Comparison of ENCODE assay signal across 1 cellular context in the genomic region with DNA sequence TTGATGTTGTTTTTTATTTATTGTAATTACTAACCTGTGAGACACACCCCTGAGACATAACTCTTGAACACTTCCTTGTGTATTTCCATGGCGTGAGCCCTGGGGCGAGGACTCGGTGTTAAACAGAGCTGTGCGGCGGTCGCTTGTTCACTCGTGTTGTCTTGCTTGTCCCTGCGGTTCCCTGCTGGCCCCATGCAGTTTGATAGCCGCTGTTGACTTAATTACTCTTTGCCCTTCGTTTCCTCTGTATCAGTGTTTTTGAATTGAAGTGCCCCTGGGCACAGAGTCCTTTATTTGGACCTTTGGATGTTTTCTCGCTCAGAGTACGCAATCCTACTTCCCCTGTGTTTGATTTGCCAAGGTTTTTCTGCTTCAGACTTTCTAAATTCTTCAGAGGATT.
A peak's percentile ranks its signal among the peaks of the same experiment; 100 is the strongest.
TF ChIP-seq lines count a peak whose summit lies in the region.

No MANE protein-coding gene starts in this region.

TF ChIP-seq in HepG2, 621 proteins besides CTCF, POLR2A, EP300 and RAD21 (continued from another document):
- TF ChIP-seq ZNF280D (CRISPR knock-in tag; IDR thresholded peaks at IDR 0.05) (peak; percentile 60; the same call in 1 of the 2 replicates), GFI1 (CRISPR knock-in tag; IDR thresholded peaks at IDR 0.05; ENCODE audit: borderline replicate concordance) (peak; percentile 56), RORA (CRISPR knock-in tag; IDR thresholded peaks at IDR 0.05) (no peak), RCOR2 (CRISPR knock-in tag; IDR thresholded peaks at IDR 0.05) (peak; percentile 46; the same call in 1 of the 2 replicates), ZNF672 (CRISPR knock-in tag; IDR thresholded peaks at IDR 0.05) (no peak), SOX6 (IDR thresholded peaks at IDR 0.05) (no peak), SOX6 (CRISPR knock-in tag; IDR thresholded peaks at IDR 0.05) (peak; percentile 34; the same call in 1 of the 2 replicates), SIN3A (IDR thresholded peaks at IDR 0.05; ENCODE audit: borderline replicate concordance, low read depth, low read length) (no peak), ZZZ3 (CRISPR knock-in tag; IDR thresholded peaks at IDR 0.05; ENCODE audit: borderline replicate concordance) (no peak), HMG20A (CRISPR knock-in tag; IDR thresholded peaks at IDR 0.05; ENCODE audit: borderline replicate concordance) (no peak), ZNF451 (CRISPR knock-in tag; IDR thresholded peaks at IDR 0.05) (no peak), PITX1 (CRISPR knock-in tag; IDR thresholded peaks at IDR 0.05) (peak; percentile 46; the same call in 1 of the 2 replicates), ZNF232 (CRISPR knock-in tag; IDR thresholded peaks at IDR 0.05; ENCODE audit: borderline replicate concordance) (0 out of 2 replicates have a peak, but pooled peaks have one; percentile 24), RXRB (CRISPR knock-in tag; IDR thresholded peaks at IDR 0.05; ENCODE audit: borderline replicate concordance) (peak; percentile 10; the same call in 1 of the 2 replicates), SMAD3 (CRISPR knock-in tag; IDR thresholded peaks at IDR 0.05) (0 out of 2 replicates have a peak, but pooled peaks have one; percentile 10), ZNF143 (CRISPR knock-in tag; IDR thresholded peaks at IDR 0.05) (no peak), PHF21A (CRISPR knock-in tag; IDR thresholded peaks at IDR 0.05) (0 out of 2 replicates have a peak, but pooled peaks have one; percentile 20), POGZ (CRISPR knock-in tag; IDR thresholded peaks at IDR 0.05) (peak; percentile 44; the same call in 1 of the 2 replicates), MED1 (CRISPR knock-in tag; IDR thresholded peaks at IDR 0.05) (peak; percentile 37; the same call in 1 of the 2 replicates), ZNF33B (CRISPR knock-in tag; IDR thresholded peaks at IDR 0.05) (no peak), HDAC2 (CRISPR knock-in tag; IDR thresholded peaks at IDR 0.05) (peak; percentile 31; the same call in 1 of the 2 replicates), GABPA (IDR thresholded peaks at IDR 0.05; ENCODE audit: low read depth, low read length) (no peak), GABPA (CRISPR knock-in tag; IDR thresholded peaks at IDR 0.05; ENCODE audit: low read depth) (0 out of 2 replicates have a peak, but pooled peaks have one; percentile 16), XRCC5 (optimal IDR thresholded peaks at IDR 0.05; ENCODE audit: low read length) (peak; percentile 29), SRSF1 (optimal IDR thresholded peaks at IDR 0.05; ENCODE audit: low read depth, low read length) (no peak), CEBPB (IDR thresholded peaks at IDR 0.05; ENCODE audit: borderline replicate concordance, low read depth, low read length) (peak; percentile 29; the same call in 1 of the 2 replicates), TARDBP (CRISPR knock-in tag; IDR thresholded peaks at IDR 0.05) (peak; percentile 33; the same call in 1 of the 2 replicates), FOXA1 (IDR thresholded peaks at IDR 0.05) (no peak), FOXA1 (CRISPR knock-in tag; IDR thresholded peaks at IDR 0.05) (peak; percentile 72), FOXJ3 (CRISPR knock-in tag; IDR thresholded peaks at IDR 0.05; ENCODE audit: borderline replicate concordance) (peak; percentile 29; the same call in 1 of the 2 replicates), CREB3 (CRISPR knock-in tag; IDR thresholded peaks at IDR 0.05) (no peak), NCOR1 (IDR thresholded peaks at IDR 0.05; ENCODE audit: borderline replicate concordance, low read length) (peak; percentile 71), ZNF615 (CRISPR knock-in tag; IDR thresholded peaks at IDR 0.05; ENCODE audit: borderline replicate concordance) (no peak), ZSCAN25 (CRISPR knock-in tag; IDR thresholded peaks at IDR 0.05) (no peak), HOXA3 (CRISPR knock-in tag; IDR thresholded peaks at IDR 0.05) (peak; percentile 43; the same call in 1 of the 2 replicates), ISL2 (CRISPR knock-in tag; IDR thresholded peaks at IDR 0.05) (0 out of 2 replicates have a peak, but pooled peaks have one; percentile 22), HNF4A (CRISPR knock-in tag; IDR thresholded peaks at IDR 0.05) (peak; percentile 84)
- TF ChIP-seq, protein P1, sequence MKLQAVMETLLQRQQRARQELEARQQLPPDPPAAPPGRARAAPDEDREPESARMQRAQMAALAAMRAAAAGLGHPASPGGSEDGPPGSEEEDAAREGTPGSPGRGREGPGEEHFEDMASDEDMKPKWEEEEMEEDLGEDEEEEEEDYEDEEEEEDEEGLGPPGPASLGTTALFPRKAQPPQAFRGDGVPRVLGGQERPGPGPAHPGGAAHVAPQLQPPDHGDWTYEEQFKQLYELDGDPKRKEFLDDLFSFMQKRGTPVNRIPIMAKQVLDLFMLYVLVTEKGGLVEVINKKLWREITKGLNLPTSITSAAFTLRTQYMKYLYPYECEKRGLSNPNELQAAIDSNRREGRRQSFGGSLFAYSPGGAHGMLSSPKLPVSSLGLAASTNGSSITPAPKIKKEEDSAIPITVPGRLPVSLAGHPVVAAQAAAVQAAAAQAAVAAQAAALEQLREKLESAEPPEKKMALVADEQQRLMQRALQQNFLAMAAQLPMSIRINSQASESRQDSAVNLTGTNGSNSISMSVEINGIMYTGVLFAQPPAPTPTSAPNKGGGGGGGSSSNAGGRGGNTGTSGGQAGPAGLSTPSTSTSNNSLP (IDR thresholded peaks at IDR 0.05; ENCODE audit: low read depth, low read length) = peak; percentile 93
TF ChIP-seq in HepG2: peak in this region for 45.
